ENCODE assay signal across 14 cellular contexts in genomic region chrX:141049878-141050277, GRCh38. TPM values are rescaled to one million over a fixed set of nuclear protein-coding genes. Genes with fewer than 3 reads are reported as not detected.
"Had no signal": no experiment of that assay in that cellular context is flagged by ENCODE, and none has a peak within 500 bp of the region (broad histone marks: within the 10 kb centered on the region; RNA-seq: fewer than 3 reads in every experiment).

No MANE protein-coding gene starts in this region.

RNA-seq across cellular contexts. Expression of gene SPANXB1, which starts 47.5 kb away (rescaled TPM):
- total RNA-seq: stomach, subcutaneous adipose tissue, suprapubic skin, temporal lobe, thoracic aorta, thyroid gland, tibial nerve, transverse colon, upper lobe of left lung, upper lobe of right lung, ureter, urinary bladder, uterus, vagina had no signal
- polyA plus RNA-seq: stomach, urinary bladder had no signal
